In the genomic region with DNA sequence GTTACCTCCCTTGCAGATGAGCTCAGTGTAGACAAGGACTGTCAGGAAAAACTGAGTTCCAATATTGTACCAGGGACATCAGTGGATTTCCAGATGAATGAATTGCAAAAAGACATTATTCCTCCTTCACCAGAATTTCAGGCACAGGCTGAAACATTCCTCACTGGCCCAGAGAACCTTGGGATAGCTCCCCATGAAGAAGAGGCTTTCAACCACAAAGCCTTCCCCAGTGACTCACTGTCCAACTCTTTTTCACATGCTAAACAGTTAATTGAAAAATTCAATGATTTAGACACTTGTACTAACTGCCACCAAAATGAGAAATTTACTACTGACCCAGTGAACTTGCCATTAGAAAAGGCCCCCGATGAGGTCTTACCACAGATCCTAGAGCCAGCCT, we compare ENCODE assay signal across 29 cellular contexts.
DNase-seq lines count a peak whose midpoint lies in the region; TF ChIP-seq lines count a peak whose summit lies in the region.
"Had no signal": no experiment of that assay in that cellular context is flagged by ENCODE, and none has a peak within 500 bp of the region (broad histone marks: within the 10 kb centered on the region; RNA-seq: fewer than 3 reads in every experiment).

No MANE protein-coding gene starts in this region.

- no peak overlapping the region for H3K27ac ChIP-seq in breast epithelium
- no peak overlapping the region for H3K27ac ChIP-seq in dorsolateral prefrontal cortex
- H3K27ac ChIP-seq: A549; ascending aorta; BLaER1 treated with 17β-estradiol and CSF1 and Interleukin-3, amounts not matched to agents 10 nM and 100 nM; lower lobe of right lung; SJSA1; tibial artery had no signal

- H3K4me3 ChIP-seq in astrocyte of the spinal cord (ENCODE audit: low read depth, low read length) (no peak overlapping the region), breast epithelium (no peak overlapping the region), HAP-1 (no peak overlapping the region), dorsolateral prefrontal cortex (no peak overlapping the region)
- H3K4me3 ChIP-seq: A549; ascending aorta; BLaER1 treated with 17β-estradiol and CSF1 and Interleukin-3, amounts not matched to agents 10 nM and 100 nM; GM12878; lower lobe of right lung; MG63; SJSA1; tibial artery had no signal

- in situ Hi-C loops in astrocyte of the spinal cord (cut with HindIII; ENCODE audit: low sequenced_read_pairs): no loop called here
- in situ Hi-C loops in HAP-1 (cut with MboI; ENCODE audit: low sequenced_read_pairs): no loop called here

- H3K36me3 ChIP-seq in breast epithelium (no peaks in the 10 kb centered on the region), HAP-1 (replicated peaks) (no peaks in the 10 kb centered on the region)
- H3K36me3 ChIP-seq: BLaER1 treated with 17β-estradiol and CSF1 and Interleukin-3, amounts not matched to agents 10 nM and 100 nM; MG63; SJSA1 had no signal

- intact Hi-C loops in breast epithelium (cut with DNase I; ENCODE audit: low total_unique reads) (no loop called here), dorsolateral prefrontal cortex (cut with DNase I) (no loop called here)

- H3K9me3 ChIP-seq in breast epithelium (no peaks in the 10 kb centered on the region), HAP-1 (no peaks in the 10 kb centered on the region)
- H3K9me3 ChIP-seq: A549; ascending aorta; BLaER1 treated with 17β-estradiol and CSF1 and Interleukin-3, amounts not matched to agents 10 nM and 100 nM; lower lobe of right lung; MG63; SJSA1; tibial artery had no signal

- no peaks in the 10 kb centered on the region for H3K4me1 ChIP-seq in breast epithelium
- H3K4me1 ChIP-seq in HAP-1: no peaks in the 10 kb centered on the region
- H3K4me1 ChIP-seq: A549; BLaER1 treated with 17β-estradiol and CSF1 and Interleukin-3, amounts not matched to agents 10 nM and 100 nM; SJSA1 had no signal

- TF ChIP-seq CTCF in astrocyte of the spinal cord (IDR thresholded peaks at IDR 0.05; ENCODE audit: low read depth, low read length): no peak
- no peak for TF ChIP-seq CTCF in breast epithelium (IDR thresholded peaks at IDR 0.05)
- no peak for TF ChIP-seq CTCF in dorsolateral prefrontal cortex (IDR thresholded peaks at IDR 0.05 in 54 of 56, conservative IDR thresholded peaks at IDR 0.05 in 2 of 56; ENCODE audit: low read depth in 1 of 56, partially characterized antibody in 56 of 56)

- H3K27me3 ChIP-seq in breast epithelium: no peaks in the 10 kb centered on the region
- H3K27me3 ChIP-seq in HAP-1 (ENCODE audit: low read depth): no peaks in the 10 kb centered on the region
- H3K27me3 ChIP-seq in dorsolateral prefrontal cortex: no peaks in the 10 kb centered on the region
- H3K27me3 ChIP-seq: ascending aorta; BLaER1 treated with 17β-estradiol and CSF1 and Interleukin-3, amounts not matched to agents 10 nM and 100 nM; MG63; SJSA1; tibial artery had no signal

- TF ChIP-seq POLR2A in breast epithelium (IDR thresholded peaks at IDR 0.05): no peak

- DNase-seq in AG08395 (ENCODE audit: low spot score) (peak; percentile 60), HT1080 (ENCODE audit: low read depth) (peak; percentile 13), astrocyte of the spinal cord (ENCODE audit: low read depth, low spot score) (peak; percentile 47), kidney tubule cell (ENCODE audit: low spot score) (peak; percentile 61), activated gamma-delta T cell (lab: John Stamatoyannopoulos, UW) (no peak), breast epithelium (ENCODE audit: low spot score in 2 of 2) (no peak), HAP-1 (ENCODE audit: low spot score in 2 of 2) (no peak), dorsolateral prefrontal cortex (no peak)
- DNase-seq: activated CD4-positive, alpha-beta memory T cell treated with anti-CD3 and anti-CD28 coated beads, Interleukin-2, amount 10 ng/mL, durations not matched to agents 7 days and 5 days; activated CD4-positive, CD25-positive, alpha-beta regulatory T cell treated with anti-CD3 and anti-CD28 coated beads, Interleukin-2, amount 50 U/mL, for 72 hours; DMS79 treated with DMSO at 0.1 percent for 48 hours; glutamatergic neuron; GOT3; kidney glomerular epithelial cell; lower lobe of right lung; MG63; NCI-H1417 treated with DMSO at 0.1 percent for 48 hours; NCI-H2081 treated with DMSO at 0.1 percent for 48 hours; NCI-H774; retina; RPMI8226; small intestine; stimulated activated CD4-positive, alpha-beta T cell treated with anti-CD3 and anti-CD28 coated beads, Interleukin-2, amount 100 ng/mL, for 24 hours; tibial artery had no signal

Comparison
In these comparisons a context has a peak if more than half of its experiments do, and no peak if none do; other contexts are left out.
1. DNase-seq: peak in AG08395 (single experiment), HT1080 (single experiment), astrocyte of the spinal cord (single experiment) and kidney tubule cell (single experiment); none in activated gamma-delta T cell (single experiment), breast epithelium (0 of 2), HAP-1 (0 of 2) and dorsolateral prefrontal cortex (0 of 10).